24 cellular contexts compared by ENCODE assay signal in genomic region chr14:99322731-99323599, GRCh38. TPM values are rescaled to one million over a fixed set of nuclear protein-coding genes. Genes with fewer than 3 reads are reported as not detected.
DNase-seq lines count a peak whose midpoint lies in the region; ATAC-seq, FAIRE-seq and TF ChIP-seq lines count a peak whose summit lies in the region.
"Had no signal": no experiment of that assay in that cellular context is flagged by ENCODE, and none has a peak within 500 bp of the region (broad histone marks: within the 10 kb centered on the region; RNA-seq: fewer than 3 reads in every experiment).

No MANE protein-coding gene starts in this region.

- CTCF ChIA-PET in HepG2 (lab: Yijun Ruan, JAX; ENCODE audit: low intra/inter-chr PET ratio, low total read pairs) (no interaction called here), PC-9 (lab: Charles Lee) (no interaction called here)

- peak overlapping the region; percentile 30; the same call in 1 of the 2 replicates for H3K9ac ChIP-seq in HepG2 (ENCODE audit: insufficient read depth, low read depth, low read length)

- no peaks in the 10 kb centered on the region for H3K9me2 ChIP-seq in PC-9 (ENCODE audit: insufficient read depth)

- POLR2A ChIA-PET in HepG2 (lab: Yijun Ruan, JAX) = no interaction called here
- POLR2A ChIA-PET in PC-9 (lab: Charles Lee; ENCODE audit: unreplicated experiment) = no interaction called here

- WGBS in HepG2 (ENCODE audit: low lambda C conversion rate) = 23% methylated on average over 14 of the region's 20 CpGs
- WGBS in right lobe of liver (ENCODE audit: insufficient coverage, low coverage, low lambda C conversion rate, missing lambda C conversion rate) = 100% methylated on average over 3 of the region's 20 CpGs
- WGBS in lung, 2 donors = 70 to 74% methylated on average over 20 of the region's 20 CpGs

- peaks cover 64% of the 10 kb centered on the region for H3K4me1 ChIP-seq in HepG2 (ENCODE audit: insufficient read depth, low read length)
- H3K4me1 ChIP-seq in right lobe of liver = peaks cover 0 to 5% (median under 1%) of the 10 kb centered on the region in 4 donors
- H3K4me1 ChIP-seq in RWPE2 (ENCODE audit: insufficient read depth, poor library complexity, severe bottlenecking) = peaks cover 6% of the 10 kb centered on the region
- H3K4me1 ChIP-seq in lung (ENCODE audit: control insufficient read depth in 2 of 2, insufficient read depth in 2 of 2, low read length in 2 of 2) = peaks cover 0 to 2% of the 10 kb centered on the region in 2 donors
- H3K4me1 ChIP-seq in PC-9 (replicated peaks; ENCODE audit: insufficient read depth) = no peaks in the 10 kb centered on the region
- H3K4me1 ChIP-seq: lower lobe of right lung, psoas muscle, SJSA1 had no signal

- DNase-seq in HepG2 (ENCODE audit: low spot score) (no peak), right lobe of liver (no peak), RWPE2 (ENCODE audit: low spot score) (no peak), lung (ENCODE audit: low spot score) (peak; percentile 18), PC-9 (no peak)
- DNase-seq: activated CD4-positive, alpha-beta memory T cell treated with anti-CD3 and anti-CD28 coated beads for 36 hours; activated T-cell treated with anti-CD3 and anti-CD28 coated beads, Interleukin-2, amount 50 U/mL, for 4 hours; CD4-positive, alpha-beta T cell; DMS53; Kasumi-1; lower lobe of right lung; naive B cell; NCI-H1417; NCI-H774; psoas muscle; stimulated activated CD4-positive, alpha-beta T cell treated with anti-CD3 and anti-CD28 coated beads, Interleukin-4, amount 100 ng/mL, for 4 hours; T-helper 2 cell; WERI-Rb-1 had no signal

- H3K4me2 ChIP-seq in HepG2 (ENCODE audit: low read depth, low read length) = peak overlapping the region; percentile 81
- H3K4me2 ChIP-seq in PC-9 = no peak overlapping the region

- H3K36me3 ChIP-seq in HepG2 (replicated peaks in 1 of 2; ENCODE audit: control insufficient read depth in 1 of 2, insufficient read depth in 2 of 2, low read length in 2 of 2) = no peaks in the 10 kb centered on the region
- H3K36me3 ChIP-seq in right lobe of liver = no peaks in the 10 kb centered on the region
- H3K36me3 ChIP-seq in RWPE2 (ENCODE audit: low read depth) = no peaks in the 10 kb centered on the region
- H3K36me3 ChIP-seq in lung (ENCODE audit: control insufficient read depth in 2 of 2, insufficient read depth in 2 of 2, low read length in 2 of 2) = no peaks in the 10 kb centered on the region
- no peaks in the 10 kb centered on the region for H3K36me3 ChIP-seq in PC-9 (ENCODE audit: low read depth)
- H3K36me3 ChIP-seq: lower lobe of right lung, SJSA1, WERI-Rb-1 had no signal

- no peak for FAIRE-seq in HepG2 (lab: Jason Lieb, UNC)
- FAIRE-seq: islet of Langerhans had no signal

- no peak for TF ChIP-seq POLR2A in HepG2 (IDR thresholded peaks at IDR 0.05; ENCODE audit: insufficient read depth in 1 of 2, low read depth in 2 of 2, low read length in 2 of 2)
- no peak for TF ChIP-seq POLR2A in right lobe of liver (IDR thresholded peaks at IDR 0.05)

- H3K9me3 ChIP-seq in HepG2 (ENCODE audit: low read length) (no peaks in the 10 kb centered on the region), right lobe of liver (no peaks in the 10 kb centered on the region), RWPE2 (ENCODE audit: severe bottlenecking) (no peaks in the 10 kb centered on the region), lung (ENCODE audit: control insufficient read depth in 2 of 2, insufficient read depth in 1 of 2, low read length in 1 of 2) (peaks cover 0 to 4% of the 10 kb centered on the region in 2 donors), PC-9 (ENCODE audit: insufficient read depth, low read depth) (no peaks in the 10 kb centered on the region)
- H3K9me3 ChIP-seq: lower lobe of right lung, psoas muscle, SJSA1 had no signal

- intact Hi-C loops in HepG2 (cut with micrococcal nuclease; ENCODE audit: unreplicated experiment) (loop anchor here (5.0 kb wide), 1 partner anchor 59 kb away; no protein-coding TSS in a partner anchor), right lobe of liver (cut with DNase I) (no loop called here), PC-9 (cut with micrococcal nuclease; ENCODE audit: unreplicated experiment) (no loop called here)

- no peaks in the 10 kb centered on the region for H3F3A ChIP-seq in PC-9 (ENCODE audit: insufficient read depth, low read depth)

- H3K79me2 ChIP-seq in HepG2 (ENCODE audit: insufficient read depth, low read length) = no peaks in the 10 kb centered on the region
- no peaks in the 10 kb centered on the region for H3K79me2 ChIP-seq in PC-9 (ENCODE audit: low read depth)

- H3K27me3 ChIP-seq in HepG2 (ENCODE audit: control insufficient read depth in 1 of 2, insufficient read depth in 2 of 2, low read length in 2 of 2) (no peaks in the 10 kb centered on the region), right lobe of liver (no peaks in the 10 kb centered on the region), RWPE2 (ENCODE audit: insufficient read depth, poor library complexity, severe bottlenecking) (no peaks in the 10 kb centered on the region), lung (ENCODE audit: control insufficient read depth, insufficient read depth) (no peaks in the 10 kb centered on the region), PC-9 (ENCODE audit: insufficient read depth, low read depth) (peaks cover 23% of the 10 kb centered on the region)
- H3K27me3 ChIP-seq: SJSA1 had no signal

- TF ChIP-seq EP300 in HepG2 (IDR thresholded peaks at IDR 0.05; ENCODE audit: low read depth in 2 of 2, low read length in 2 of 2) = no peak
- no peak for TF ChIP-seq EP300 in HepG2 (CRISPR knock-in tag; IDR thresholded peaks at IDR 0.05; ENCODE audit: borderline replicate concordance)

- no peak overlapping the region for H3K27ac ChIP-seq in HepG2 (ENCODE audit: extremely low read length, insufficient read depth, low read length)
- no peak overlapping the region for H3K27ac ChIP-seq in right lobe of liver
- H3K27ac ChIP-seq in RWPE2 (ENCODE audit: poor library complexity, severe bottlenecking) = no peak overlapping the region
- H3K27ac ChIP-seq in lung (ENCODE audit: low read depth in 1 of 2, low read length in 1 of 2) = no peak overlapping the region
- no peak overlapping the region for H3K27ac ChIP-seq in PC-9
- H3K27ac ChIP-seq: lower lobe of right lung, psoas muscle, SJSA1, WERI-Rb-1 had no signal

- in situ Hi-C loops in HepG2 (cut with HindIII; ENCODE audit: extremely low pct_ligation_motif_present, low pct_unique_long_range_greater_than_20kb) = no loop called here

- H4K20me1 ChIP-seq in HepG2 (ENCODE audit: insufficient read depth, low read length) (no peaks in the 10 kb centered on the region), PC-9 (ENCODE audit: insufficient read depth) (no peaks in the 10 kb centered on the region)

- H3K4me3 ChIP-seq in HepG2 (replicated peaks in 1 of 3; ENCODE audit: insufficient read depth in 1 of 3, low read depth in 2 of 3, low read length in 3 of 3) (peak overlapping the region in 2 of 3 experiments; percentile 29 to 59; a peak in 4 of 6 replicates), right lobe of liver (no peak overlapping the region), RWPE2 (ENCODE audit: severe bottlenecking) (no peak overlapping the region), lung (no peak overlapping the region), PC-9 (no peak overlapping the region)
- H3K4me3 ChIP-seq: lower lobe of right lung, psoas muscle, SJSA1 had no signal

- H2AFZ ChIP-seq in HepG2 (ENCODE audit: low read length) (no peak overlapping the region), PC-9 (no peak overlapping the region)

- TF ChIP-seq RAD21 in HepG2 (CRISPR knock-in tag; IDR thresholded peaks at IDR 0.05) = no peak

- BruUV-seq in HepG2 (replicated peaks; lab: Mats Ljungman, UMichigan) (no TSS peak), PC-9 (replicated peaks; lab: Mats Ljungman, UMichigan) (no TSS peak)

- no peak for TF ChIP-seq CTCF in HepG2 (CRISPR knock-in tag; IDR thresholded peaks at IDR 0.05)
- TF ChIP-seq CTCF in right lobe of liver (IDR thresholded peaks at IDR 0.05) = no peak
- no peak for TF ChIP-seq CTCF in RWPE2 (IDR thresholded peaks at IDR 0.05; ENCODE audit: poor library complexity, severe bottlenecking)
- no peak for TF ChIP-seq CTCF in lung (IDR thresholded peaks at IDR 0.05; ENCODE audit: control extremely low read depth, extremely low read depth)
- TF ChIP-seq CTCF in PC-9 (conservative IDR thresholded peaks at IDR 0.05) = no peak

- ATAC-seq in HepG2 = peak; percentile 36
- no peak for ATAC-seq in right lobe of liver
- peak; percentile 15; the same call in 1 of the 3 replicates for ATAC-seq in RWPE2 (ENCODE audit: low read depth)
- ATAC-seq in lung (ENCODE audit: insufficient read depth, low FRiP score) = no peak
- ATAC-seq in HG03432 (IDR thresholded peaks at IDR 0.05; ENCODE audit: unreplicated experiment) = no peak
- no peak for ATAC-seq in GM21515 (IDR thresholded peaks at IDR 0.05; ENCODE audit: unreplicated experiment)
- no peak for ATAC-seq in HG02970 (IDR thresholded peaks at IDR 0.05; ENCODE audit: low FRiP score, unreplicated experiment)
- ATAC-seq: activated naive CD4-positive, alpha-beta T cell treated with anti-CD3 and anti-CD28 coated beads, Interleukin-2, amount 50 U/mL, for 72 hours; activated T-cell treated with anti-CD3 and anti-CD28 coated beads, Interleukin-2, amount 50 U/mL, for 4 hours; lower lobe of right lung; psoas muscle had no signal

RNA-seq across cellular contexts. Expression of gene BCL11B, which starts 51.0 kb away (rescaled TPM):
- total RNA-seq in HepG2 (2016; rRNA removed; fragmentation: Illumina TruSeq; extraction: Trizol) (not detected in 2 replicates), right lobe of liver (under 1 TPM; 0.04 to 0.61 (median 0.24) TPM), lung (1 to 10 TPM; 1.0 to 2.3 TPM), PC-9 (2021) (not detected in 2 replicates)
- not detected in 2 replicates for total RNA-seq in HepG2 (2016; cell fraction: cytosol; rRNA removed; fragmentation: Illumina TruSeq; extraction: Trizol; ENCODE audit: low read depth)
- not detected in 2 replicates for total RNA-seq in HepG2 (2016; cell fraction: insoluble cytoplasmic fraction; rRNA removed; fragmentation: Illumina TruSeq; extraction: Trizol)
- not detected in 2 replicates for total RNA-seq in HepG2 (2016; cell fraction: membrane; rRNA removed; fragmentation: Illumina TruSeq; extraction: Trizol)
- not detected in 2 replicates for total RNA-seq in HepG2 (2016; cell fraction: nucleus; rRNA removed; fragmentation: Illumina TruSeq; extraction: Trizol)
- polyA plus RNA-seq in HepG2 (2011; rRNA removed) (not detected in 2 replicates), lung (under 1 TPM; 0.20 to 0.29 TPM)
- not detected in 2 replicates for polyA plus RNA-seq in HepG2 (2011; cell fraction: cytosol; rRNA removed)
- polyA plus RNA-seq in HepG2 (2011; cell fraction: nucleus; rRNA removed) = 0.02 and 0.03 TPM in 2 replicates
- not detected in 2 replicates for polyA plus RNA-seq in HepG2 (2012)
- polyA plus RNA-seq in HepG2 (2016; cell fraction: cytosol; fragmentation: Illumina TruSeq; extraction: Trizol; ENCODE audit: low read depth) = not detected in 2 replicates
- not detected in 2 replicates for polyA plus RNA-seq in HepG2 (2016; cell fraction: insoluble cytoplasmic fraction; fragmentation: Illumina TruSeq; extraction: Trizol; ENCODE audit: low read depth)
- polyA plus RNA-seq in HepG2 (2016; cell fraction: membrane; fragmentation: Illumina TruSeq; extraction: Trizol; ENCODE audit: low read depth) = not detected in 2 replicates
- polyA plus RNA-seq in HepG2 (2016; cell fraction: nucleus; fragmentation: Illumina TruSeq; extraction: Trizol; ENCODE audit: insufficient read depth, low read depth) = not detected in 2 replicates
- polyA minus RNA-seq in HepG2 (2011; rRNA and poly(A)+ RNA removed; ENCODE audit: low replicate concordance) = not detected in 2 replicates
- polyA minus RNA-seq in HepG2 (2011; cell fraction: cytosol; rRNA and poly(A)+ RNA removed) = not detected in 2 replicates
- polyA minus RNA-seq in HepG2 (2011; cell fraction: nucleus; rRNA and poly(A)+ RNA removed) = under 0.01 TPM in 1 of 2 replicates, not detected in the other

Comparison
In these comparisons a context has a peak if more than half of its experiments do, and no peak if none do; other contexts are left out.
1. ATAC-seq: peak in HepG2 (single experiment) and RWPE2 (single experiment); none in right lobe of liver (0 of 4), lung (single experiment), HG03432 (single experiment), GM21515 (single experiment) and HG02970 (single experiment).
2. H3K4me3 ChIP-seq: peak in HepG2 (2 of 3); none in right lobe of liver (0 of 3), RWPE2 (single experiment), lung (single experiment) and PC-9 (single experiment).